16 cellular contexts compared by ENCODE assay signal in genomic region chr13:70407486-70407885, GRCh38.
DNase-seq lines count a peak whose midpoint lies in the region; TF ChIP-seq lines count a peak whose summit lies in the region.
"Had no signal": no experiment of that assay in that cellular context is flagged by ENCODE, and none has a peak within 500 bp of the region (broad histone marks: within the 10 kb centered on the region; RNA-seq: fewer than 3 reads in every experiment).

No MANE protein-coding gene starts in this region.

- no peak overlapping the region for H3K4me3 ChIP-seq in astrocyte of the cerebellum (ENCODE audit: low read depth, low read length)
- no peak overlapping the region for H3K4me3 ChIP-seq in epithelial cell of esophagus (ENCODE audit: low read length)
- H3K4me3 ChIP-seq in spleen, result no peak overlapping the region
- H3K4me3 ChIP-seq: BLaER1 had no signal

- intact Hi-C loops in spleen (cut with DNase I; ENCODE audit: low total_unique reads), result no loop called here

- DNase-seq in ACHN (peak; percentile 1), astrocyte of the cerebellum (ENCODE audit: low read depth) (peak; percentile 27), epithelial cell of esophagus (ENCODE audit: low read depth) (peak; percentile 20), non-pigmented ciliary epithelial cell (ENCODE audit: low read depth) (peak; percentile 8), SW 1271 (lab: John Stamatoyannopoulos, UW) (no peak), ureter (ENCODE audit: low spot score) (no peak), spleen (no peak)
- DNase-seq: AML-193; Caco-2; CD8-positive, alpha-beta memory T cell; DND-41; GDM1; GOT3; H9 had no signal

- WGBS in spleen, 5 donors, result 80 to 91% (median 84%) methylated on average over 1 of the region's 1 CpG

- no peaks in the 10 kb centered on the region for H3K9me3 ChIP-seq in spleen
- H3K9me3 ChIP-seq: BLaER1, Caco-2 had no signal

- H3K4me1 ChIP-seq in spleen, result no peaks in the 10 kb centered on the region

- TF ChIP-seq CTCF in astrocyte of the cerebellum (IDR thresholded peaks at IDR 0.05; ENCODE audit: low read depth, low read length, missing control alignments) (no peak), epithelial cell of esophagus (IDR thresholded peaks at IDR 0.05; ENCODE audit: insufficient read depth, low read depth, low read length, missing control alignments) (no peak), spleen (IDR thresholded peaks at IDR 0.05 in 8 of 11, conservative IDR thresholded peaks at IDR 0.05 in 3 of 11) (no peak)

- in situ Hi-C loops in ACHN (cut with HindIII; ENCODE audit: low pct_ligation_motif_present, low pct_unique_long_range_greater_than_20kb, low sequenced_read_pairs) (no loop called here), astrocyte of the cerebellum (cut with HindIII; ENCODE audit: low sequenced_read_pairs) (no loop called here)

- no peak for TF ChIP-seq POLR2A in spleen (IDR thresholded peaks at IDR 0.05)

- H3K27ac ChIP-seq in spleen, result no peak overlapping the region
- H3K27ac ChIP-seq: 22Rv1, BLaER1 had no signal

- no peaks in the 10 kb centered on the region for H3K27me3 ChIP-seq in spleen (replicated peaks in 1 of 7)
- H3K27me3 ChIP-seq: BLaER1 had no signal

- H3K36me3 ChIP-seq in spleen, result no peaks in the 10 kb centered on the region
- H3K36me3 ChIP-seq: BLaER1 had no signal

Comparison
In these comparisons a context has a peak if more than half of its experiments do, and no peak if none do; other contexts are left out.
1. DNase-seq: peak in ACHN (single experiment), astrocyte of the cerebellum (single experiment), epithelial cell of esophagus (single experiment) and non-pigmented ciliary epithelial cell (single experiment); none in SW 1271 (0 of 2), ureter (single experiment) and spleen (single experiment).